In the genomic region with DNA sequence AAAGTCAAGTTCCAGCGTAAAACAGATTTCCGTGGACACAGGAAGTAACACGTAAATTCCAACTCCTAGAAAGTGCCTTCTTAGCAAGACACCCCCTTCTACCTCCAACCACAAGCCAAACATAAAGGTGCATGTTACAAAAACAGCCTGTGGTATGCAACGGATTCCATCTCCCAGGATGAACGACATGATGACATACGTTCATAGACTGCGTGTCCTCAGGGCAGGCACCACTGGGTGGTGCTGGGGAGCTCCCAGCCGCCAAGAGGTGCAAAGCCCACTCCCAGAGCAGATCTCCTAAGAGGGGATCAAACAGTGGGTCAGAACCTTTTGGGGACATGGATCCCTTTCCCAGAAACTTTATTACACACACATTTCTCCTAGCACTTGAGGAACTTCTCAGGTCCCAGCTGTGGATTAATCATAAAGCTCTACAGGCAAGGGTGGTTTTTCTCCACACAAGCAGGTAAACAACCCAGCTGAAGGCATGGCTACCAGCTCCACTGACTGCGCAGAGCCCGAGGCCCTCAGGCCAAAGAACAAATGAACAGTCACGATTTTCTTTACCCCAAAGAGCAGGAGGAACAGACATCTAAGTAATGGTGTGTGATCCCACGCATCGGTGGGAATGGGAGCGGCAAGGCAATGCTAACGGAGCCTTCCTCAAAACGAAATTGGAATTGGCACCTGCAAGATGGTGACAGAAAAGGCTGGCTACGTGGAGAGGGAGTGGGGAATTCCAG, we compare ENCODE assay signal across 8 cellular contexts. TPM values are rescaled to one million over a fixed set of nuclear protein-coding genes. Genes with fewer than 3 reads are reported as not detected.
DNase-seq lines count a peak whose midpoint lies in the region; ATAC-seq, FAIRE-seq and TF ChIP-seq lines count a peak whose summit lies in the region.

No MANE protein-coding gene starts in this region.

- peaks cover 2% of the 10 kb centered on the region for H4K20me1 ChIP-seq in mammary epithelial cell (ENCODE audit: insufficient read depth, low read length)

- no peak overlapping the region for H2BK15ac ChIP-seq in mesenchymal stem cell (ENCODE audit: low read depth, poor library complexity, severe bottlenecking)

- H2AFZ ChIP-seq in mammary epithelial cell (ENCODE audit: low read depth, low read length), result no peak overlapping the region
- H2AFZ ChIP-seq in mesenchymal stem cell (ENCODE audit: low read depth, low read length), result no peak overlapping the region

- H3K9me3 ChIP-seq in mammary epithelial cell (replicated peaks; ENCODE audit: insufficient read depth, low read length) (no peaks in the 10 kb centered on the region), mesenchymal stem cell (ENCODE audit: control insufficient read depth, low read length) (no peaks in the 10 kb centered on the region)
- no peaks in the 10 kb centered on the region for H3K9me3 ChIP-seq in CD4-positive, alpha-beta memory T cell (ENCODE audit: control insufficient read depth in 1 of 2, low read length in 2 of 2)

- no peak overlapping the region for H3K23ac ChIP-seq in mesenchymal stem cell (ENCODE audit: low read length in 2 of 2)

- H3K36me3 Mint-ChIP-seq in CD4-positive, alpha-beta memory T cell, result peaks cover 9 to 20% of the 10 kb centered on the region in 2 donors

- no peaks in the 10 kb centered on the region for H3K27me3 ChIP-seq in mammary epithelial cell (ENCODE audit: insufficient read depth, low read length)
- H3K27me3 ChIP-seq in mesenchymal stem cell (ENCODE audit: control insufficient read depth in 1 of 2, insufficient read depth in 1 of 2, low read length in 2 of 2), result no peaks in the 10 kb centered on the region
- no peaks in the 10 kb centered on the region for H3K27me3 ChIP-seq in CD4-positive, alpha-beta memory T cell (ENCODE audit: insufficient read depth, low read length)

- H3K36me3 ChIP-seq in mammary epithelial cell (ENCODE audit: insufficient read depth, low read length) (no peaks in the 10 kb centered on the region), mesenchymal stem cell (ENCODE audit: control insufficient read depth in 1 of 2, insufficient read depth in 2 of 2, low read depth in 1 of 2, low read length in 2 of 2) (peaks cover 30 to 37% of the 10 kb centered on the region in 2 experiments)
- peaks cover 3% of the 10 kb centered on the region for H3K36me3 ChIP-seq in CD4-positive, alpha-beta memory T cell (ENCODE audit: insufficient read depth, low read length)

- POLR2A ChIA-PET in CD4-positive, alpha-beta memory T cell (lab: Charles Lee; ENCODE audit: partially characterized antibody), result interaction anchor here (0.6 kb wide), 1 partner anchor 1265 kb away, joined by 3 read pairs; no protein-coding TSS in a partner anchor

- H3K9me3 Mint-ChIP-seq in CD4-positive, alpha-beta memory T cell, result no peaks in the 10 kb centered on the region

- no peak overlapping the region for H2BK12ac ChIP-seq in mesenchymal stem cell (ENCODE audit: low read length in 2 of 2)

- H2BK120ac ChIP-seq in mesenchymal stem cell (ENCODE audit: low read depth, low read length), result no peak overlapping the region

- H3K4ac ChIP-seq in mesenchymal stem cell (ENCODE audit: low read depth in 1 of 2, low read length in 2 of 2), result no peak overlapping the region

- ATAC-seq in HG02759 (IDR thresholded peaks at IDR 0.05; ENCODE audit: unreplicated experiment), result no peak
- ATAC-seq in HG03469 (IDR thresholded peaks at IDR 0.05; ENCODE audit: unreplicated experiment), result no peak

- peak overlapping the region; percentile 83 for H3K9ac ChIP-seq in mammary epithelial cell (ENCODE audit: insufficient read depth, low read length)
- H3K9ac ChIP-seq in mesenchymal stem cell (ENCODE audit: low read length), result peak overlapping the region; percentile 74

- dilution Hi-C loops in mammary epithelial cell (cut with HindIII; ENCODE audit: low sequenced_read_pairs), result loop anchor here (5.0 kb wide), 1 partner anchor 80 kb away; no protein-coding TSS in a partner anchor

- no peak overlapping the region for H3K4me3 ChIP-seq in mammary epithelial cell (replicated peaks in 1 of 3; ENCODE audit: insufficient read depth in 1 of 3, low read depth in 2 of 3, low read length in 3 of 3)
- peak overlapping the region in 1 of 2 experiments; percentile 6 for H3K4me3 ChIP-seq in mesenchymal stem cell (ENCODE audit: insufficient read depth in 1 of 2, low read depth in 1 of 2, low read length in 2 of 2)
- H3K4me3 ChIP-seq in CD4-positive, alpha-beta memory T cell (ENCODE audit: low read length in 2 of 2), result no peak overlapping the region

- peak overlapping the region; percentile 56 for H2AK5ac ChIP-seq in mesenchymal stem cell (ENCODE audit: low read length, severe bottlenecking)

- no TSS peak for BruUV-seq in mammary epithelial cell (replicated peaks; lab: Mats Ljungman, UMichigan)

- no peak overlapping the region for H4K8ac ChIP-seq in mesenchymal stem cell (ENCODE audit: low read length)

- no peak overlapping the region for H3K4me3 Mint-ChIP-seq in CD4-positive, alpha-beta memory T cell

- H3K4me1 Mint-ChIP-seq in CD4-positive, alpha-beta memory T cell, result peaks cover 36 to 74% (median 51%) of the 10 kb centered on the region in 4 donors

- peak overlapping the region; percentile 72 for H3K4me2 ChIP-seq in mammary epithelial cell (ENCODE audit: insufficient read depth, low read depth, low read length)
- H3K4me2 ChIP-seq in mesenchymal stem cell (ENCODE audit: low read length, poor library complexity, severe bottlenecking), result no peak overlapping the region

- peaks cover 95% of the 10 kb centered on the region for H3K79me2 ChIP-seq in mammary epithelial cell (ENCODE audit: insufficient read depth, low read length)

- H3K27ac ChIP-seq in mammary epithelial cell (ENCODE audit: insufficient read depth, low read depth, low read length) (peak overlapping the region; percentile 98), mesenchymal stem cell (ENCODE audit: low read length, poor library complexity, severe bottlenecking) (peak overlapping the region; percentile 67)
- H3K27ac ChIP-seq in CD4-positive, alpha-beta memory T cell (ENCODE audit: low read depth, low read length), result no peak overlapping the region

- no peak overlapping the region for H4K91ac ChIP-seq in mesenchymal stem cell (ENCODE audit: low read length)

- peak; percentile 69 for FAIRE-seq in HTR-8/SVneo (lab: Jason Lieb, UNC)

- WGBS in mammary epithelial cell (ENCODE audit: low coverage, missing lambda C conversion rate), result 64% methylated on average over 11 of the region's 17 CpGs
- 73% methylated on average over 17 of the region's 17 CpGs for WGBS in mesenchymal stem cell

- H2BK5ac ChIP-seq in mesenchymal stem cell (ENCODE audit: low read depth, low read length, poor library complexity, severe bottlenecking), result no peak overlapping the region

- peak overlapping the region in 1 of 7 donors; percentile 31 for H3K27ac Mint-ChIP-seq in CD4-positive, alpha-beta memory T cell

- peak; percentile 31 to 38 for TF ChIP-seq CTCF in mammary epithelial cell (conservative IDR thresholded peaks at IDR 0.05 in 1 of 2, IDR thresholded peaks at IDR 0.05 in 1 of 2; ENCODE audit: extremely low read depth in 1 of 2, insufficient read depth in 1 of 2, low read depth in 1 of 2, low read length in 2 of 2)

- no peak overlapping the region for H3K14ac ChIP-seq in mesenchymal stem cell (ENCODE audit: low read length in 2 of 2)

- intact Hi-C loops in mammary epithelial cell (cut with micrococcal nuclease), result loop anchor here (5.0 kb wide), 1 partner anchor 210 kb away; no protein-coding TSS in a partner anchor
- intact Hi-C loops in CD4-positive, alpha-beta memory T cell (cut with micrococcal nuclease), result no loop called here

- DNase-seq in ACHN (peak; percentile 41), HTR-8/SVneo (ENCODE audit: insufficient read length, low spot score) (peak; percentile 35), mammary epithelial cell (peak; percentile 45), mesenchymal stem cell (no peak), GM19240 (ENCODE audit: insufficient read length, low spot score) (no peak)
- no peak for DNase-seq in CD4-positive, alpha-beta memory T cell

- CTCF ChIA-PET in mammary epithelial cell (lab: Charles Lee; ENCODE audit: low non-redundant PET), result interaction anchor here (0.6 kb wide), 1 partner anchor 44 kb away, joined by 3 read pairs; no protein-coding TSS in a partner anchor
- CTCF ChIA-PET in CD4-positive, alpha-beta memory T cell (lab: Charles Lee; ENCODE audit: partially characterized antibody), result interaction anchor here (1.6 kb wide), 2 partner anchors 59 to 130 kb away, joined by 3 to 6 read pairs; no protein-coding TSS in a partner anchor

- in situ Hi-C loops in ACHN (cut with HindIII; ENCODE audit: low pct_ligation_motif_present, low pct_unique_long_range_greater_than_20kb, low sequenced_read_pairs) (no loop called here), mammary epithelial cell (cut with MboI; ENCODE audit: low sequenced_read_pairs in 2 of 2) (loop anchor here (10.0 kb wide), 2 partner anchors 48 to 58 kb away; no protein-coding TSS in a partner anchor)

- H3K79me1 ChIP-seq in mesenchymal stem cell (replicated peaks; ENCODE audit: low read length, poor library complexity, severe bottlenecking), result peaks cover 17% of the 10 kb centered on the region

- H3K27me3 Mint-ChIP-seq in CD4-positive, alpha-beta memory T cell, result no peaks in the 10 kb centered on the region

- H3K4me1 ChIP-seq in mammary epithelial cell (ENCODE audit: insufficient read depth, low read length), result peaks cover 60% of the 10 kb centered on the region
- H3K4me1 ChIP-seq in mesenchymal stem cell (ENCODE audit: control insufficient read depth, insufficient read depth, low read depth, low read length), result peaks cover 41% of the 10 kb centered on the region
- H3K4me1 ChIP-seq in CD4-positive, alpha-beta memory T cell (ENCODE audit: insufficient read depth, low read length), result peaks cover 41% of the 10 kb centered on the region

- H3K18ac ChIP-seq in mesenchymal stem cell (ENCODE audit: low read depth in 1 of 2, low read length in 2 of 2), result peak overlapping the region in 1 of 2 experiments; percentile 26

RNA-seq across cellular contexts. Expression of gene PSAP, which starts 13.8 kb away (rescaled TPM):
- 1,000 to 10,000 TPM in 1 of 2 donors, 100 to 1,000 TPM in 1; 655 to 1,757 TPM for total RNA-seq in mammary epithelial cell
- polyA plus RNA-seq in mammary epithelial cell, result 864 TPM
- polyA minus RNA-seq in mammary epithelial cell, result 764 TPM
- 688 TPM for polyA plus RNA-seq in mesenchymal stem cell (2013, experiment 1 of 2)
- polyA plus RNA-seq in mesenchymal stem cell (2013, experiment 2 of 2), result 698 TPM
- total RNA-seq in CD4-positive, alpha-beta memory T cell, result 100 to 1,000 TPM; 248 to 257 TPM
- polyA plus RNA-seq in CD4-positive, alpha-beta memory T cell, result 100 to 1,000 TPM; 392 to 611 TPM

Comparison
In these comparisons a context has a peak if more than half of its experiments do, and no peak if none do; other contexts are left out.
1. DNase-seq: peak in ACHN (single experiment), HTR-8/SVneo (single experiment) and mammary epithelial cell (single experiment); none in mesenchymal stem cell (single experiment), CD4-positive, alpha-beta memory T cell (0 of 5) and GM19240 (single experiment).